8 cellular contexts compared by ENCODE assay signal in genomic region chr5:97534166-97534565, GRCh38.
DNase-seq lines count a peak whose midpoint lies in the region; ATAC-seq and TF ChIP-seq lines count a peak whose summit lies in the region.

No MANE protein-coding gene starts in this region.

- H3K4me3 Mint-ChIP-seq in activated CD4-positive, alpha-beta T cell treated with anti-CD3 and anti-CD28 coated beads for 36 hours, result no peak overlapping the region

- H2BK5ac ChIP-seq in trophoblast cell (ENCODE audit: low read depth, low read length, poor library complexity), result no peak overlapping the region

- H3K36me3 Mint-ChIP-seq in activated CD4-positive, alpha-beta T cell treated with anti-CD3 and anti-CD28 coated beads for 36 hours (ENCODE audit: low read depth), result no peaks in the 10 kb centered on the region

- no peak overlapping the region for H2AFZ ChIP-seq in trophoblast cell (ENCODE audit: insufficient read depth, low read length, poor library complexity)

- CTCF ChIA-PET in activated CD4-positive, alpha-beta T cell treated with anti-CD3 and anti-CD28 coated beads for 36 hours (lab: Charles Lee), result interaction anchor here (0.8 to 2.2 kb wide), 4 partner anchors 14 to 303 kb away, joined by 3 to 15 read pairs (median 4); no protein-coding TSS in a partner anchor

- H3K36me3 ChIP-seq in trophoblast cell (ENCODE audit: control insufficient read depth in 1 of 2, insufficient read depth in 2 of 2, low read length in 2 of 2), result no peaks in the 10 kb centered on the region

- no peak overlapping the region for H3K23ac ChIP-seq in trophoblast cell (ENCODE audit: low read length)

- no peak overlapping the region for H4K91ac ChIP-seq in trophoblast cell (ENCODE audit: low read depth, low read length)

- no peaks in the 10 kb centered on the region for H3K4me1 Mint-ChIP-seq in activated CD4-positive, alpha-beta T cell treated with anti-CD3 and anti-CD28 coated beads for 36 hours

- H2BK120ac ChIP-seq in trophoblast cell (ENCODE audit: insufficient read depth, low read length, poor library complexity), result no peak overlapping the region

- intact Hi-C loops in activated CD4-positive, alpha-beta T cell treated with anti-CD3 and anti-CD28 coated beads for 36 hours (cut with DNase I, micrococcal nuclease), result loop anchor here in 1 of 2 experiments (1.0 to 5.0 kb wide), 2 partner anchors 303 to 922 kb away; no protein-coding TSS in a partner anchor

- H3K9me3 ChIP-seq in trophoblast cell (ENCODE audit: insufficient read depth, low read depth, low read length), result no peaks in the 10 kb centered on the region

- no peaks in the 10 kb centered on the region for H3K79me1 ChIP-seq in trophoblast cell (ENCODE audit: low read length)

- H4K8ac ChIP-seq in trophoblast cell (ENCODE audit: low read depth, low read length), result no peak overlapping the region

- no peak overlapping the region for H3K4me2 ChIP-seq in trophoblast cell (ENCODE audit: low read length)

- H3K4me3 ChIP-seq in fibroblast of villous mesenchyme (ENCODE audit: low read depth, low read length) (no peak overlapping the region), trophoblast cell (ENCODE audit: low read depth, low read length) (no peak overlapping the region)

- no peaks in the 10 kb centered on the region for H3K27me3 ChIP-seq in trophoblast cell (ENCODE audit: insufficient read depth, low read length)

- TF ChIP-seq CTCF in fibroblast of villous mesenchyme (IDR thresholded peaks at IDR 0.05; ENCODE audit: insufficient read depth, low read depth, low read length), result peak; percentile 69

- H3K9ac ChIP-seq in trophoblast cell (ENCODE audit: low read length), result no peak overlapping the region

- H3K27me3 Mint-ChIP-seq in activated CD4-positive, alpha-beta T cell treated with anti-CD3 and anti-CD28 coated beads for 36 hours, result peaks cover 3% of the 10 kb centered on the region

- DNase-seq in activated CD4-positive, alpha-beta T cell treated with anti-CD3 and anti-CD28 coated beads for 36 hours, result no peak
- no peak for DNase-seq in activated CD4-positive, alpha-beta T cell treated with anti-CD3 and anti-CD28 coated beads, Interleukin-2, amount 50 U/mL, for 4 hours
- DNase-seq in HPDE6-E6E7 (ENCODE audit: extremely low spot score) (peak; percentile 66), SKM-1 (lab: John Stamatoyannopoulos, UW; ENCODE audit: unreplicated experiment) (peak; percentile 50), fibroblast of villous mesenchyme (ENCODE audit: low read depth) (peak; percentile 93), trophoblast cell (peak; percentile 40 to 66)
- DNase-seq in stimulated activated naive CD4-positive, alpha-beta T cell treated with Interleukin-2 at 50 U/mL for 16 hours (lab: John Stamatoyannopoulos, UW), result no peak

- H3K18ac ChIP-seq in trophoblast cell (ENCODE audit: low read length), result no peak overlapping the region

- no peak overlapping the region for H4K12ac ChIP-seq in trophoblast cell (ENCODE audit: low read depth, low read length)

- ATAC-seq in activated CD4-positive, alpha-beta T cell treated with anti-CD3 and anti-CD28 coated beads for 36 hours, result peak; percentile 36
- ATAC-seq in GM21576 (IDR thresholded peaks at IDR 0.05; ENCODE audit: unreplicated experiment), result peak; percentile 61

- H3K9me3 Mint-ChIP-seq in activated CD4-positive, alpha-beta T cell treated with anti-CD3 and anti-CD28 coated beads for 36 hours (ENCODE audit: low read depth), result no peaks in the 10 kb centered on the region

- H2BK12ac ChIP-seq in trophoblast cell (ENCODE audit: low read length), result no peak overlapping the region

- no peak overlapping the region for H3K4ac ChIP-seq in trophoblast cell (ENCODE audit: low read depth, low read length)

- no peak overlapping the region for H3K14ac ChIP-seq in trophoblast cell (ENCODE audit: low read length)

- H3K79me2 ChIP-seq in trophoblast cell (ENCODE audit: control insufficient read depth, insufficient read depth, low read length, poor library complexity), result no peaks in the 10 kb centered on the region

- POLR2A ChIA-PET in activated CD4-positive, alpha-beta T cell treated with anti-CD3 and anti-CD28 coated beads for 36 hours (lab: Charles Lee), result no interaction called here

- no peak overlapping the region for H2AK5ac ChIP-seq in trophoblast cell (ENCODE audit: low read length)

- H3K27ac ChIP-seq in trophoblast cell (ENCODE audit: low read depth, low read length), result no peak overlapping the region

- no peaks in the 10 kb centered on the region for H3K4me1 ChIP-seq in trophoblast cell (ENCODE audit: control insufficient read depth in 1 of 2, insufficient read depth in 2 of 2, low read length in 2 of 2)

- H3K27ac Mint-ChIP-seq in activated CD4-positive, alpha-beta T cell treated with anti-CD3 and anti-CD28 coated beads for 36 hours, result no peak overlapping the region

Comparison
In these comparisons a context has a peak if more than half of its experiments do, and no peak if none do; other contexts are left out.
1. DNase-seq: peak in HPDE6-E6E7 (single experiment), SKM-1 (single experiment), fibroblast of villous mesenchyme (single experiment) and trophoblast cell (2 of 2); none in activated CD4-positive, alpha-beta T cell treated with anti-CD3 and anti-CD28 coated beads for 36 hours (single experiment), activated CD4-positive, alpha-beta T cell treated with anti-CD3 and anti-CD28 coated beads, Interleukin-2, amount 50 U/mL, for 4 hours (0 of 2) and stimulated activated naive CD4-positive, alpha-beta T cell treated with Interleukin-2 at 50 U/mL for 16 hours (single experiment).